Comparison of ENCODE assay signal across 12 cellular contexts in the genomic region with DNA sequence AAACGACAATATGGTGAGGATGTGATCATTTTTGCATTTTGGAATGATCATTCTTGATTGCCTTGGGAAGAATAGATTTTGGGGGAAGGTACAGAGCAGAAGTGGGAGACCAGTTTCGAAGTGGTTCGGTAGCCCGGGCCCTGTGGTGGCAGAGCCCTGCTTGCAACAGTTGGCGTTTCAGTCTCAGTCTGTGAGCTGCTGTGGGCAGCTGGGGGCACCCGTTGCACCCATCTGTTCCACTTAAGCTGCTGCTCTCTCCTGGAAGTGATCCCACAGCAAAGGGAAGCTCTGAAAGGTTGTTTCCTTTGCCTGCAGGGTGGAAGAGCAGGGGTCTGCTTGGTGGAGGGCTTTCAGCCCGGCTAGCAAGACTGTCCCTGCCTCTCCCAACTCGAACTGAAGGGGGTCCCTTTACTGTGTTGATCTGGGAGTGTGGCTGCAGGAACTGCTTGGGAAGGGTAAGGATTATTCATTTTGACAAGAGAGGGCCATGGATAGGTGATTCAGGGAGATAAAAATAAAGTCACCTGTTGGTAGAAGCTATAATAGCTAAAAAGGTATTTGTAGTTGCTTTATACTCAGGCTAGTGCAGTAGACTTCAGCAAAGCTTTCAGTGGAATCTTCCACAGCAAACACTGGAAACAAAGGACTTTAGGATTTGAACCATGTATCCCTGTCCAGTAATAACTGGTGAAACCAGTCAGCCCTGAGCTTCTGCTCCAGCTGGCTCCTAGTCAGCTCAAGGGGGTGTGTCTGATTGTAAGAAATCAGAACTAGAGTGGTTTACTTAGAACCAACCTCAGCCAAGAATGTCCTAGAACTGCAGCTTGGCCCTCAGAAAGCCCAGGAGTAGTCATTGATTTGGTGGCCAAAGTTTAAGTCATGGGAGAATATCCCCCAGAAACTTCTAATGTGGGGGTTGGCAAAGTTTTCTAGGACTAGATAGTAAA. TPM values are rescaled to one million over a fixed set of nuclear protein-coding genes. Genes with fewer than 3 reads are reported as not detected.
DNase-seq lines count a peak whose midpoint lies in the region; ATAC-seq and TF ChIP-seq lines count a peak whose summit lies in the region.
"Had no signal": no experiment of that assay in that cellular context is flagged by ENCODE, and none has a peak within 500 bp of the region (broad histone marks: within the 10 kb centered on the region; RNA-seq: fewer than 3 reads in every experiment).

No MANE protein-coding gene starts in this region.

- H3K9me2 ChIP-seq in OCI-LY7 (ENCODE audit: insufficient read depth, low read length), result no peaks in the 10 kb centered on the region

- H2AFZ ChIP-seq in OCI-LY7 (ENCODE audit: low read length), result no peak overlapping the region

- peaks cover 3% of the 10 kb centered on the region for H3K36me3 ChIP-seq in cardiac muscle cell
- no peaks in the 10 kb centered on the region for H3K36me3 ChIP-seq in OCI-LY7 (ENCODE audit: insufficient read depth, low read length)

- H3K4me2 ChIP-seq in OCI-LY7 (ENCODE audit: low read length), result no peak overlapping the region

- intact Hi-C loops in cardiac septum (cut with DNase I), result no loop called here
- intact Hi-C loops in OCI-LY7 (cut with micrococcal nuclease; ENCODE audit: unreplicated experiment), result no loop called here

- CTCF ChIA-PET in OCI-LY7 (lab: Charles Lee; ENCODE audit: unreplicated experiment), result interaction anchor here (0.6 kb wide), 1 partner anchor 9 kb away, joined by 3 read pairs; no protein-coding TSS in a partner anchor

- H3K27ac Mint-ChIP-seq in effector memory CD8-positive, alpha-beta T cell, result peak overlapping the region; percentile 23 to 64

- peaks cover 16% of the 10 kb centered on the region in 2 donors for H3K4me1 Mint-ChIP-seq in effector memory CD8-positive, alpha-beta T cell (ENCODE audit: low read depth in 2 of 2)

- peaks cover 61% of the 10 kb centered on the region for H3K4me1 ChIP-seq in cardiac muscle cell (ENCODE audit: low read depth)
- H3K4me1 ChIP-seq in OCI-LY7 (ENCODE audit: insufficient read depth, low read length, poor library complexity, severe bottlenecking), result peaks cover 23% of the 10 kb centered on the region

- H3K79me2 ChIP-seq in OCI-LY7 (ENCODE audit: insufficient read depth, low read depth, low read length), result no peaks in the 10 kb centered on the region

- H3K36me3 Mint-ChIP-seq in effector memory CD8-positive, alpha-beta T cell (ENCODE audit: insufficient read depth), result no peaks in the 10 kb centered on the region
- H3K36me3 Mint-ChIP-seq: stimulated activated memory B cell treated with anti-CD40 and anti-IgM and Interleukin-4, amounts not matched to agents 10 μg/mL and 1 μg/mL and 100 μg/mL, for 72 hours had no signal

- no peaks in the 10 kb centered on the region for H4K20me1 ChIP-seq in OCI-LY7 (ENCODE audit: insufficient read depth, low read length)

- no peak for DNase-seq in cardiac muscle cell (ENCODE audit: low read depth in 1 of 2, low spot score in 1 of 2)
- no peak for DNase-seq in cardiac septum (ENCODE audit: low spot score)
- DNase-seq in effector memory CD8-positive, alpha-beta T cell, result no peak
- peak; percentile 71 for DNase-seq in myocyte (ENCODE audit: low read depth)
- DNase-seq in ureter (ENCODE audit: low spot score), result peak; percentile 72
- no peak for DNase-seq in OCI-LY7 (ENCODE audit: low spot score)
- no peak for DNase-seq in kidney glomerular epithelial cell (lab: John Stamatoyannopoulos, UW)
- DNase-seq: foreskin fibroblast, mesenchymal stem cell, NCI-H510A treated with DMSO at 0.1 percent for 48 hours had no signal

- no peaks in the 10 kb centered on the region for H3K27me3 Mint-ChIP-seq in effector memory CD8-positive, alpha-beta T cell
- H3K27me3 Mint-ChIP-seq: stimulated activated memory B cell treated with anti-CD40 and anti-IgM and Interleukin-4, amounts not matched to agents 10 μg/mL and 1 μg/mL and 100 μg/mL, for 72 hours had no signal

- H3K27ac ChIP-seq in cardiac muscle cell (peak overlapping the region; percentile 91), OCI-LY7 (ENCODE audit: low read depth, low read length, poor library complexity, severe bottlenecking) (no peak overlapping the region)

- POLR2A ChIA-PET in OCI-LY7 (lab: Charles Lee), result interaction anchor here (0.8 to 1.3 kb wide), 5 partner anchors 9 to 314 kb away, joined by 3 to 4 read pairs (median 3); a partner anchor contains a TSS

- no peaks in the 10 kb centered on the region for H3K9me3 ChIP-seq in cardiac muscle cell (ENCODE audit: low read depth)
- no peaks in the 10 kb centered on the region for H3K9me3 ChIP-seq in OCI-LY7 (ENCODE audit: low read length)

- H3K27me3 ChIP-seq in cardiac muscle cell, result no peaks in the 10 kb centered on the region

- no peak overlapping the region for H3K4me3 Mint-ChIP-seq in effector memory CD8-positive, alpha-beta T cell
- H3K4me3 Mint-ChIP-seq: stimulated activated memory B cell treated with anti-CD40 and anti-IgM and Interleukin-4, amounts not matched to agents 10 μg/mL and 1 μg/mL and 100 μg/mL, for 72 hours had no signal

- no peaks in the 10 kb centered on the region for H3K9me3 Mint-ChIP-seq in effector memory CD8-positive, alpha-beta T cell
- H3K9me3 Mint-ChIP-seq: stimulated activated memory B cell treated with anti-CD40 and anti-IgM and Interleukin-4, amounts not matched to agents 10 μg/mL and 1 μg/mL and 100 μg/mL, for 72 hours had no signal

- no peak overlapping the region for H3K4me3 ChIP-seq in cardiac muscle cell
- no peak overlapping the region for H3K4me3 ChIP-seq in OCI-LY7 (ENCODE audit: low read depth, low read length, poor library complexity, severe bottlenecking)

- TF ChIP-seq CTCF in cardiac muscle cell (IDR thresholded peaks at IDR 0.05; ENCODE audit: low read depth, low read length) (no peak), OCI-LY7 (conservative IDR thresholded peaks at IDR 0.05; ENCODE audit: low read length) (no peak)

- BruUV-seq in OCI-LY7 (replicated peaks; lab: Mats Ljungman, UMichigan), result no TSS peak

- ATAC-seq in effector memory CD8-positive, alpha-beta T cell (replicated peaks), result no peak
- no peak for ATAC-seq in HG03039 (IDR thresholded peaks at IDR 0.05; ENCODE audit: unreplicated experiment)

RNA-seq across cellular contexts. Expression of a gene that starts 53.1 kb away (rescaled TPM):
- total RNA-seq in cardiac muscle cell (54.0 and 84.9 TPM in 2 replicates), cardiac septum (42.0 TPM), myocyte (36.2 and 37.0 TPM in 2 replicates), ureter (114 TPM), OCI-LY7 (2022) (116 and 131 TPM in 2 replicates)
- 98.7 and 160 TPM in 2 replicates for polyA plus RNA-seq in cardiac muscle cell
- 112 TPM for polyA plus RNA-seq in myocyte (2012)
- total RNA-seq in OCI-LY7 (2014; rRNA removed; shearing (Covaris generic)), result 59.0 and 70.6 TPM in 2 replicates

Comparison
In these comparisons a context has a peak if more than half of its experiments do, and no peak if none do; other contexts are left out.
1. DNase-seq: peak in myocyte (single experiment) and ureter (single experiment); none in cardiac muscle cell (0 of 2), cardiac septum (single experiment), effector memory CD8-positive, alpha-beta T cell (0 of 3), OCI-LY7 (single experiment) and kidney glomerular epithelial cell (single experiment).